8 cellular contexts compared by ENCODE assay signal in genomic region chr17:17303010-17303846, GRCh38. TPM values are rescaled to one million over a fixed set of nuclear protein-coding genes. Genes with fewer than 3 reads are reported as not detected.
DNase-seq lines count a peak whose midpoint lies in the region; ATAC-seq and TF ChIP-seq lines count a peak whose summit lies in the region.

Gene NT5M, plus strand, starts transcription at chr17:17303373. Its CDS starts 178 bp downstream, at chr17:17303551.

- peaks cover 2% of the 10 kb centered on the region for H3K27me3 Mint-ChIP-seq in activated CD4-positive, alpha-beta memory T cell treated with anti-CD3 and anti-CD28 coated beads, Interleukin-2, amount 10 ng/mL, durations not matched to agents 7 days and 5 days
- no peaks in the 10 kb centered on the region for H3K27me3 Mint-ChIP-seq in memory B cell

- peaks cover 44% of the 10 kb centered on the region for H3K4me1 Mint-ChIP-seq in activated CD4-positive, alpha-beta memory T cell treated with anti-CD3 and anti-CD28 coated beads, Interleukin-2, amount 10 ng/mL, durations not matched to agents 7 days and 5 days
- H3K4me1 Mint-ChIP-seq in memory B cell, result peaks cover 12% of the 10 kb centered on the region

- peaks cover 22% of the 10 kb centered on the region for H3K4me1 ChIP-seq in effector memory CD4-positive, alpha-beta T cell (ENCODE audit: control insufficient read depth, insufficient read depth, low read length, poor library complexity, severe bottlenecking)

- H3K4me3 Mint-ChIP-seq in activated CD4-positive, alpha-beta memory T cell treated with anti-CD3 and anti-CD28 coated beads, Interleukin-2, amount 10 ng/mL, durations not matched to agents 7 days and 5 days, result peak within 1 kb of the TSS; percentile 82
- peak within 1 kb of the TSS; percentile 89 for H3K4me3 Mint-ChIP-seq in memory B cell

- peak; percentile 64 for ATAC-seq in GM18511 (IDR thresholded peaks at IDR 0.05; ENCODE audit: unreplicated experiment)
- peak; percentile 40 for ATAC-seq in HG03196 (IDR thresholded peaks at IDR 0.05; ENCODE audit: unreplicated experiment)
- peak; percentile 65 for ATAC-seq in memory B cell (ENCODE audit: low read depth)

- H3K27ac Mint-ChIP-seq in activated CD4-positive, alpha-beta memory T cell treated with anti-CD3 and anti-CD28 coated beads, Interleukin-2, amount 10 ng/mL, durations not matched to agents 7 days and 5 days, result peak within 1 kb of the TSS; percentile 93
- H3K27ac Mint-ChIP-seq in memory B cell, result peak within 1 kb of the TSS; percentile 28

- no peaks in the 10 kb centered on the region for H3K9me3 ChIP-seq in effector memory CD4-positive, alpha-beta T cell (ENCODE audit: control insufficient read depth, low read length)

- DNase-seq in NCI-H748 (lab: John Stamatoyannopoulos, UW; ENCODE audit: unreplicated experiment) (peak; percentile 97), memory B cell (ENCODE audit: low spot score in 2 of 2) (peak; percentile 33 to 57)
- DNase-seq in activated CD4-positive, alpha-beta memory T cell treated with anti-CD3 and anti-CD28 coated beads, Interleukin-2, amount 10 ng/mL, durations not matched to agents 7 days and 5 days, result peak; percentile 81
- peak; percentile 15 to 51 (median 42) for DNase-seq in effector memory CD4-positive, alpha-beta T cell
- peak; percentile 43 to 73 (median 48) for DNase-seq in stimulated activated CD4-positive, alpha-beta T cell treated with anti-CD3 and anti-CD28 coated beads, TNF-alpha, amount 100 ng/mL, for 48 hours (ENCODE audit: low read depth in 3 of 3)

- H3K4me3 ChIP-seq in effector memory CD4-positive, alpha-beta T cell (ENCODE audit: insufficient read depth, low read depth, low read length, poor library complexity, severe bottlenecking), result peak within 1 kb of the TSS; percentile 57

- no peaks in the 10 kb centered on the region for H3K9me3 Mint-ChIP-seq in activated CD4-positive, alpha-beta memory T cell treated with anti-CD3 and anti-CD28 coated beads, Interleukin-2, amount 10 ng/mL, durations not matched to agents 7 days and 5 days
- H3K9me3 Mint-ChIP-seq in memory B cell, result no peaks in the 10 kb centered on the region

- POLR2A ChIA-PET in activated CD4-positive, alpha-beta memory T cell treated with anti-CD3 and anti-CD28 coated beads, Interleukin-2, amount 10 ng/mL, durations not matched to agents 7 days and 5 days (lab: Charles Lee), result interaction anchor here (1.0 to 3.7 kb wide), 3 partner anchors 23 to 183 kb away, joined by 3 to 38 read pairs (median 12); partner anchors contain the start of genes COPS3 and FLCN

- H3K36me3 ChIP-seq in effector memory CD4-positive, alpha-beta T cell (ENCODE audit: control insufficient read depth, insufficient read depth, low read length), result no peaks in the 10 kb centered on the region

- CTCF ChIA-PET in activated CD4-positive, alpha-beta memory T cell treated with anti-CD3 and anti-CD28 coated beads, Interleukin-2, amount 10 ng/mL, durations not matched to agents 7 days and 5 days (lab: Charles Lee), result interaction anchor here (0.6 kb wide), 1 partner anchor 294 kb away, joined by 4 read pairs; no protein-coding TSS in a partner anchor

- no peaks in the 10 kb centered on the region for H3K27me3 ChIP-seq in effector memory CD4-positive, alpha-beta T cell (replicated peaks; ENCODE audit: control insufficient read depth, insufficient read depth, low read length, poor library complexity, severe bottlenecking)

- no peak for TF ChIP-seq CTCF in 22Rv1 (IDR thresholded peaks at IDR 0.05)

- peak within 1 kb of the TSS; percentile 64 for H3K27ac ChIP-seq in 22Rv1
- no peak within 1 kb of the TSS for H3K27ac ChIP-seq in effector memory CD4-positive, alpha-beta T cell (ENCODE audit: insufficient read depth, low read length, poor library complexity, severe bottlenecking)

- H3K36me3 Mint-ChIP-seq in activated CD4-positive, alpha-beta memory T cell treated with anti-CD3 and anti-CD28 coated beads, Interleukin-2, amount 10 ng/mL, durations not matched to agents 7 days and 5 days (ENCODE audit: low read depth), result peaks cover 3% of the 10 kb centered on the region
- no peaks in the 10 kb centered on the region for H3K36me3 Mint-ChIP-seq in memory B cell

RNA-seq across cellular contexts. Expression of gene NT5M, which starts in this region (rescaled TPM):
- total RNA-seq in activated CD4-positive, alpha-beta memory T cell treated with anti-CD3 and anti-CD28 coated beads, Interleukin-2, amount 10 ng/mL, durations not matched to agents 7 days and 5 days, result 1 to 10 TPM; 8.4 to 9.7 TPM

Comparison
In these comparisons a context has a peak if more than half of its experiments do, and no peak if none do; other contexts are left out.
1. DNase-seq: peak in every context shown above with its lines; median percentile 97 in NCI-H748; 81 in activated CD4-positive, alpha-beta memory T cell treated with anti-CD3 and anti-CD28 coated beads, Interleukin-2, amount 10 ng/mL, durations not matched to agents 7 days and 5 days; 48 in stimulated activated CD4-positive, alpha-beta T cell treated with anti-CD3 and anti-CD28 coated beads, TNF-alpha, amount 100 ng/mL, for 48 hours; 45 in memory B cell; 42 in effector memory CD4-positive, alpha-beta T cell.